Comparison of ENCODE assay signal across 8 cellular contexts in genomic region chr2:64945973-64946736, GRCh38. TPM values are rescaled to one million over a fixed set of nuclear protein-coding genes. Genes with fewer than 3 reads are reported as not detected.
A peak's percentile ranks its signal among the peaks of the same experiment; 100 is the strongest.
DNase-seq lines count a peak whose midpoint lies in the region; ATAC-seq and TF ChIP-seq lines count a peak whose summit lies in the region.

No MANE protein-coding gene starts in this region.

- H3K4ac ChIP-seq in trophoblast cell (ENCODE audit: low read depth, low read length) = no peak overlapping the region

- peak overlapping the region; percentile 70 for H3K9ac ChIP-seq in OCI-LY3 (ENCODE audit: low read length)
- no peak overlapping the region for H3K9ac ChIP-seq in trophoblast cell (ENCODE audit: low read length)

- H3K79me1 ChIP-seq in trophoblast cell (ENCODE audit: low read length) = no peaks in the 10 kb centered on the region

- peak overlapping the region; percentile 57 for H2AFZ ChIP-seq in OCI-LY3 (ENCODE audit: low read depth, low read length)
- H2AFZ ChIP-seq in trophoblast cell (ENCODE audit: insufficient read depth, low read length, poor library complexity) = no peak overlapping the region

- H4K91ac ChIP-seq in trophoblast cell (ENCODE audit: low read depth, low read length) = no peak overlapping the region

- H4K12ac ChIP-seq in trophoblast cell (ENCODE audit: low read depth, low read length) = no peak overlapping the region

- peaks cover 50% of the 10 kb centered on the region for H3K4me1 ChIP-seq in OCI-LY3 (ENCODE audit: low read length)
- no peaks in the 10 kb centered on the region for H3K4me1 ChIP-seq in trophoblast cell (ENCODE audit: control insufficient read depth in 1 of 2, insufficient read depth in 2 of 2, low read length in 2 of 2)

- no peak overlapping the region for H3K18ac ChIP-seq in trophoblast cell (ENCODE audit: low read length)

- H3K23ac ChIP-seq in trophoblast cell (ENCODE audit: low read length) = no peak overlapping the region

- H3K27ac ChIP-seq in OCI-LY3 (ENCODE audit: low read length) (peak overlapping the region; percentile 69), trophoblast cell (ENCODE audit: low read depth, low read length) (no peak overlapping the region)

- H4K20me1 ChIP-seq in OCI-LY3 (ENCODE audit: insufficient read depth, low read length) = no peaks in the 10 kb centered on the region

- intact Hi-C loops in posterior vena cava (cut with DNase I) = no loop called here

- no peak overlapping the region for H2AK5ac ChIP-seq in trophoblast cell (ENCODE audit: low read length)

- H2BK5ac ChIP-seq in trophoblast cell (ENCODE audit: low read depth, low read length, poor library complexity) = no peak overlapping the region

- H4K8ac ChIP-seq in trophoblast cell (ENCODE audit: low read depth, low read length) = no peak overlapping the region

- H3K14ac ChIP-seq in trophoblast cell (ENCODE audit: low read length) = no peak overlapping the region

- H3K9me3 ChIP-seq in OCI-LY3 (ENCODE audit: insufficient read depth, low read length) (no peaks in the 10 kb centered on the region), trophoblast cell (ENCODE audit: insufficient read depth, low read depth, low read length) (no peaks in the 10 kb centered on the region)

- WGBS in trophoblast cell (ENCODE audit: extremely low coverage, insufficient coverage, insufficient read length) = no CpG with 5 or more reads among the region's 14 CpGs

- no peak for TF ChIP-seq CTCF in OCI-LY3 (IDR thresholded peaks at IDR 0.05; ENCODE audit: low read depth, low read length)

- no peaks in the 10 kb centered on the region for H3K36me3 ChIP-seq in OCI-LY3 (replicated peaks; ENCODE audit: low read depth, low read length)
- H3K36me3 ChIP-seq in trophoblast cell (ENCODE audit: control insufficient read depth in 1 of 2, insufficient read depth in 2 of 2, low read length in 2 of 2) = no peaks in the 10 kb centered on the region

- peak overlapping the region; percentile 63 for H3K4me3 ChIP-seq in OCI-LY3 (ENCODE audit: low read length)
- H3K4me3 ChIP-seq in trophoblast cell (ENCODE audit: low read depth, low read length) = no peak overlapping the region

- H3K4me2 ChIP-seq in OCI-LY3 (ENCODE audit: low read length) (peak overlapping the region; percentile 79), trophoblast cell (ENCODE audit: low read length) (no peak overlapping the region)

- peak; percentile 83 for ATAC-seq in GM18505 (IDR thresholded peaks at IDR 0.05; ENCODE audit: unreplicated experiment)
- ATAC-seq in HG02759 (IDR thresholded peaks at IDR 0.05; ENCODE audit: unreplicated experiment) = peak; percentile 91

- H3K79me2 ChIP-seq in OCI-LY3 (ENCODE audit: low read length) (no peaks in the 10 kb centered on the region), trophoblast cell (ENCODE audit: control insufficient read depth, insufficient read depth, low read length, poor library complexity) (no peaks in the 10 kb centered on the region)

- H2BK120ac ChIP-seq in trophoblast cell (ENCODE audit: insufficient read depth, low read length, poor library complexity) = no peak overlapping the region

- H2BK12ac ChIP-seq in trophoblast cell (ENCODE audit: low read length) = no peak overlapping the region

- peak; percentile 40 for DNase-seq in activated effector memory CD4-positive, alpha-beta T cell treated with Interleukin-2 at 50 U/mL for 16 hours
- DNase-seq in renal cortical epithelial cell (ENCODE audit: low read depth) = peak; percentile 10
- no peak for DNase-seq in trophoblast cell
- DNase-seq in ureter (ENCODE audit: low spot score) = no peak
- no peak for DNase-seq in posterior vena cava (ENCODE audit: low spot score)

- peak; percentile 91 for TF ChIP-seq POLR2A in GM18505 (IDR thresholded peaks at IDR 0.05; ENCODE audit: borderline replicate concordance, extremely low read depth, insufficient read depth, insufficient read length)

- no peaks in the 10 kb centered on the region for H3K27me3 ChIP-seq in OCI-LY3 (ENCODE audit: low read depth, low read length)
- H3K27me3 ChIP-seq in trophoblast cell (ENCODE audit: insufficient read depth, low read length) = no peaks in the 10 kb centered on the region

RNA-seq across cellular contexts. Expression of gene SLC1A4, which starts 43.0 kb away (rescaled TPM):
- total RNA-seq in renal cortical epithelial cell (8.5 and 11.5 TPM in 2 replicates), ureter (32.4 TPM), posterior vena cava (10 to 100 TPM; 13.9 to 16.4 TPM)
- polyA plus RNA-seq in trophoblast cell (2013) = 0.50 and 0.81 TPM in 2 replicates

Comparison
In these comparisons a context has a peak if more than half of its experiments do, and no peak if none do; other contexts are left out.
1. DNase-seq: peak in activated effector memory CD4-positive, alpha-beta T cell treated with Interleukin-2 at 50 U/mL for 16 hours (single experiment) and renal cortical epithelial cell (single experiment); none in trophoblast cell (0 of 2), ureter (single experiment) and posterior vena cava (single experiment).